31 cellular contexts compared by ENCODE assay signal in the genomic region with DNA sequence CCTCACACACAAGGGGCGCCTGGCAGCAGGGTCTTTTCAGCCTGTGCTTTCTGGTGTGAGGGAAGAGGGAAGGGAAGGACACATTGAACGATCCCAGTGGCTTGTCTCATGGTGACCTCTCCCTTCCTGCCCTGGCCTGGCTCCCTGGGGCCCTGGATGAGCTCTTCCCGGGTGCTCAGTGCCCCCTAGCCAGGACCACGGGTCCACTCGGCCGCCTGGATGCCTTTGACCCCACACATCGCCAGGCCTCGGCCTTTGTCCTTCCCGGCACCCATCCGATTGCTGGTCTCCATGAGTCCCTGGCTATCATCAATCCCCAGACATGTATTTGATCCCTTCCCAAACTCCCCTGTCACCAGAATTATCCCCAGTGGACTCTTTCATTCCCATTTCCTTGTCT. TPM values are rescaled to one million over a fixed set of nuclear protein-coding genes. Genes with fewer than 3 reads are reported as not detected.
"Had no signal": no experiment of that assay in that cellular context is flagged by ENCODE, and none has a peak within 500 bp of the region (broad histone marks: within the 10 kb centered on the region; RNA-seq: fewer than 3 reads in every experiment).

No MANE protein-coding gene starts in this region.

- H3K4me1 ChIP-seq: ascending aorta, body of pancreas had no signal

- H3K9me3 ChIP-seq: ascending aorta, body of pancreas, MG63, SJCRH30, SK-N-SH had no signal

- H3K27ac ChIP-seq: ascending aorta, body of pancreas, SJCRH30, WERI-Rb-1 had no signal

- FAIRE-seq: bronchial epithelial cell had no signal

- H3K27me3 ChIP-seq: ascending aorta, body of pancreas, SJCRH30 had no signal

- H3K27ac Mint-ChIP-seq: activated CD8-positive, alpha-beta T cell treated with anti-CD3 and anti-CD28 coated beads, Interleukin-2, amount 10 ng/mL, durations not matched to agents 7 days and 5 days; activated naive CD4-positive, alpha-beta T cell treated with anti-CD3 and anti-CD28 coated beads, Interleukin-2, amount 50 U/mL, for 24 hours; activated naive CD8-positive, alpha-beta T cell treated with anti-CD3 and anti-CD28 coated beads, Interleukin-2, amount 50 U/mL, for 24 hours; activated T-cell treated with anti-CD3 and anti-CD28 coated beads, Interleukin-2, amount 50 U/mL, for 72 hours; activated T-helper 2 cell treated with anti-CD3 and anti-CD28 coated beads, Interferon-gamma antibody, Interleukin-2, Interleukin-4, amounts not matched to agents 10 μg/mL and 5 μg/mL and 100 μg/mL, durations not matched to agents 14 hours and 24 hours and 36 hours had no signal

- H3K36me3 Mint-ChIP-seq: activated naive CD4-positive, alpha-beta T cell treated with anti-CD3 and anti-CD28 coated beads, Interleukin-2, amount 50 U/mL, for 24 hours had no signal

- H3K4me2 ChIP-seq: SK-N-SH had no signal

- ATAC-seq: activated CD8-positive, alpha-beta T cell treated with anti-CD3 and anti-CD28 coated beads, Interleukin-2, amount 10 ng/mL, durations not matched to agents 7 days and 5 days; activated naive CD8-positive, alpha-beta T cell treated with anti-CD3 and anti-CD28 coated beads, Interleukin-2, amount 50 U/mL, for 24 hours; activated T-cell treated with anti-CD3 and anti-CD28 coated beads, Interleukin-2, amount 50 U/mL, for 72 hours; body of pancreas; Panc1 had no signal

- H3K9me3 Mint-ChIP-seq: activated naive CD4-positive, alpha-beta T cell treated with anti-CD3 and anti-CD28 coated beads, Interleukin-2, amount 50 U/mL, for 24 hours; activated naive CD8-positive, alpha-beta T cell treated with anti-CD3 and anti-CD28 coated beads, Interleukin-2, amount 50 U/mL, for 24 hours; activated T-cell treated with anti-CD3 and anti-CD28 coated beads, Interleukin-2, amount 50 U/mL, for 72 hours; activated T-helper 2 cell treated with anti-CD3 and anti-CD28 coated beads, Interferon-gamma antibody, Interleukin-2, Interleukin-4, amounts not matched to agents 10 μg/mL and 5 μg/mL and 100 μg/mL, durations not matched to agents 14 hours and 24 hours and 36 hours; central memory CD8-positive, alpha-beta T cell had no signal

- H3K9ac ChIP-seq: SK-N-SH had no signal

- H3K4me3 ChIP-seq: ascending aorta, body of pancreas, MG63, SJCRH30 had no signal

- H3K36me3 ChIP-seq: ascending aorta, MG63, SJCRH30, WERI-Rb-1 had no signal

- DNase-seq: activated CD4-positive, alpha-beta T cell treated with anti-CD3 and anti-CD28 coated beads for 4 hours; activated CD8-positive, alpha-beta T cell treated with anti-CD3 and anti-CD28 coated beads, Interleukin-2, amount 10 ng/mL, durations not matched to agents 7 days and 5 days; activated naive CD4-positive, alpha-beta T cell; activated naive CD8-positive, alpha-beta T cell treated with anti-CD3 and anti-CD28 coated beads, Interleukin-2, amount 50 U/mL, for 24 hours; activated T-cell treated with anti-CD3 and anti-CD28 coated beads, Interleukin-2, amount 50 U/mL, for 72 hours; amniotic stem cell; body of pancreas; MG63; MV-4-11; NCI-H1105; NCI-H1436; NCI-H1694 treated with DMSO at 0.1 percent for 48 hours; NCI-H2029 treated with DMSO at 0.1 percent for 48 hours; NCI-H345; NCI-H510A; NCI-H526 treated with DMSO at 0.1 percent for 48 hours; NCI-H82; OCI-M1; Right ventricle myocardium superior; RPMI8226; SJCRH30; SK-N-SH; T-helper 1 cell; WERI-Rb-1 had no signal

- H3K4me3 Mint-ChIP-seq: activated CD8-positive, alpha-beta T cell treated with anti-CD3 and anti-CD28 coated beads, Interleukin-2, amount 10 ng/mL, durations not matched to agents 7 days and 5 days; activated naive CD4-positive, alpha-beta T cell treated with anti-CD3 and anti-CD28 coated beads, Interleukin-2, amount 50 U/mL, for 24 hours; activated naive CD8-positive, alpha-beta T cell treated with anti-CD3 and anti-CD28 coated beads, Interleukin-2, amount 50 U/mL, for 24 hours; activated T-cell treated with anti-CD3 and anti-CD28 coated beads, Interleukin-2, amount 50 U/mL, for 72 hours; central memory CD8-positive, alpha-beta T cell had no signal

RNA-seq across cellular contexts. Expression of a gene that starts 6.0 kb away (rescaled TPM):
- total RNA-seq: activated CD8-positive, alpha-beta T cell treated with anti-CD3 and anti-CD28 coated beads, Interleukin-2, amount 10 ng/mL, durations not matched to agents 7 days and 5 days; activated T-cell treated with anti-CD3 and anti-CD28 coated beads, Interleukin-2, amount 50 U/mL, for 72 hours; activated T-helper 2 cell treated with anti-CD3 and anti-CD28 coated beads, Interferon-gamma antibody, Interleukin-2, Interleukin-4, amounts not matched to agents 10 μg/mL and 5 μg/mL and 100 μg/mL, durations not matched to agents 14 hours and 24 hours and 36 hours; ascending aorta; T-helper 2 cell treated with Interferon-gamma antibody and Interleukin-4, amounts not matched to agents 100 ng/mL and 5 ng/mL, for 36 hours had no signal
- polyA plus RNA-seq: SK-N-SH had no signal

RNA-seq across cellular contexts. Expression of a gene that starts 29.6 kb away (rescaled TPM):
- total RNA-seq: activated CD8-positive, alpha-beta T cell treated with anti-CD3 and anti-CD28 coated beads, Interleukin-2, amount 10 ng/mL, durations not matched to agents 7 days and 5 days; activated T-cell treated with anti-CD3 and anti-CD28 coated beads, Interleukin-2, amount 50 U/mL, for 72 hours; activated T-helper 2 cell treated with anti-CD3 and anti-CD28 coated beads, Interferon-gamma antibody, Interleukin-2, Interleukin-4, amounts not matched to agents 10 μg/mL and 5 μg/mL and 100 μg/mL, durations not matched to agents 14 hours and 24 hours and 36 hours; ascending aorta; bronchial epithelial cell; Right ventricle myocardium superior; SJCRH30; T-helper 2 cell treated with Interferon-gamma antibody and Interleukin-4, amounts not matched to agents 100 ng/mL and 5 ng/mL, for 36 hours had no signal
- polyA plus RNA-seq: SK-N-SH had no signal

RNA-seq across cellular contexts. Expression of a gene that starts 45.1 kb away (rescaled TPM):
- total RNA-seq: activated CD8-positive, alpha-beta T cell treated with anti-CD3 and anti-CD28 coated beads, Interleukin-2, amount 10 ng/mL, durations not matched to agents 7 days and 5 days; ascending aorta; bronchial epithelial cell; Right ventricle myocardium superior; SJCRH30; T-helper 2 cell treated with Interferon-gamma antibody and Interleukin-4, amounts not matched to agents 100 ng/mL and 5 ng/mL, for 36 hours had no signal
- polyA plus RNA-seq: SK-N-SH had no signal
